8 cellular contexts compared by ENCODE assay signal in the genomic region with DNA sequence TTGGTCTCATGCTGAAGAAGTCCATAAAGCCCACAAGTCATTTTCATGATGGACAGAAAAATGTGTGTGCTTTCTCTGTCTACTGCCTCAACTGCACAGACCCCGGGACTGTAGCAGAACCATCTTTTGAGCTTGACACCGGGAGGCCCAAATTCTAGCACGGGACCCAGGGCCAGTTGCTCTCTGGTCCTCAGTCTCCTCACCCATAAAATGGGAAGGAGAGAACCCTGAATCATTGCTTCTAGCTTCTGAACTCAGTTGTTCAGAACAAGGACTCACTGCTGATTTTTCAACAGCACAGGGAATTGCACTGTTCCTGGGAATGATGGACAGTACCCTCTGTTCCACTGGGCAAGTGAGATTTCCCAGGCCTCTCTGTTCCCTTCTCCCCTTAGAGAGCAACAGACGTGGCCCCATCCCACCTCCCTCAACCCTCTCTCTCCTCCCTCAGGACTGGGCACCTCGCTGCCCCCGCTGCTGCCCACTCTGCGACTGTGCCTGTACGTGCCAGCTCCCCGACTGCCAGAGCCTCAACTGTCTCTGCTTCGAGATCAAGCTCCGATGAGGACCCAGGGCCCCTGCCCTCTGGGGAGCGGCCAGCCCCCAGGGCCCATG. TPM values are rescaled to one million over a fixed set of nuclear protein-coding genes. Genes with fewer than 3 reads are reported as not detected.
DNase-seq lines count a peak whose midpoint lies in the region; ATAC-seq, FAIRE-seq and TF ChIP-seq lines count a peak whose summit lies in the region.

No MANE protein-coding gene starts in this region.

- no peaks in the 10 kb centered on the region for H3K27me3 Mint-ChIP-seq in naive thymus-derived CD4-positive, alpha-beta T cell

- ATAC-seq in IMR-90 (ENCODE audit: low read depth), result no peak
- no peak for ATAC-seq in naive thymus-derived CD4-positive, alpha-beta T cell

- dilution Hi-C loops in IMR-90 (cut with HindIII; ENCODE audit: low sequenced_read_pairs, unreplicated experiment), result no loop called here

- H3K36me3 Mint-ChIP-seq in naive thymus-derived CD4-positive, alpha-beta T cell, result peaks cover 0 to 18% (median 9%) of the 10 kb centered on the region in 5 donors

- no peak for TF ChIP-seq POLR2A in IMR-90 (IDR thresholded peaks at IDR 0.05; ENCODE audit: low read depth, low read length)

- H3K4ac ChIP-seq in IMR-90 (ENCODE audit: low read depth, low read length), result peak overlapping the region; percentile 100

- peak overlapping the region; percentile 93 for H3K4me2 ChIP-seq in IMR-90 (ENCODE audit: low read depth, low read length)

- H4K8ac ChIP-seq in IMR-90 (ENCODE audit: low read depth in 2 of 2, low read length in 2 of 2), result peak overlapping the region; percentile 86 to 99

- H3K18ac ChIP-seq in IMR-90 (ENCODE audit: low read depth, low read length), result peak overlapping the region; percentile 93

- WGBS in IMR-90 (ENCODE audit: extremely low coverage in 2 of 2, insufficient read length in 1 of 2), 2 experiments, result 70% methylated on average over 8 of the region's 12 CpGs; no CpG with 5 or more reads in 1 of the 2 experiments

- H3K23ac ChIP-seq in IMR-90 (ENCODE audit: low read depth, low read length), result peak overlapping the region; percentile 99

- H3K4me3 Mint-ChIP-seq in naive thymus-derived CD4-positive, alpha-beta T cell, result peak overlapping the region; percentile 96 to 100 (median 99)

- BruUV-seq in IMR-90 (replicated peaks; lab: Mats Ljungman, UMichigan), result no TSS peak

- H3K4me3 ChIP-seq in AG04450 (ENCODE audit: low read depth, low read length), result peak overlapping the region; percentile 74
- no peak overlapping the region for H3K4me3 ChIP-seq in IMR-90 (ENCODE audit: insufficient read depth, low read depth, low read length)
- peak overlapping the region; percentile 97 for H3K4me3 ChIP-seq in bronchial epithelial cell (ENCODE audit: low read depth, low read length)
- H3K4me3 ChIP-seq in naive thymus-derived CD4-positive, alpha-beta T cell (ENCODE audit: low read length), result peak overlapping the region; percentile 94

- H2BK120ac ChIP-seq in IMR-90 (ENCODE audit: low read depth, low read length), result peak overlapping the region; percentile 98

- TF ChIP-seq CTCF in AG04450 (IDR thresholded peaks at IDR 0.05; ENCODE audit: low read depth, low read length) (no peak), IMR-90 (conservative IDR thresholded peaks at IDR 0.05; ENCODE audit: low read depth, low read length) (no peak), bronchial epithelial cell (IDR thresholded peaks at IDR 0.05; ENCODE audit: insufficient read depth, low read length, severe bottlenecking) (no peak), D721Med (IDR thresholded peaks at IDR 0.05; ENCODE audit: insufficient read depth, missing control alignments) (no peak)

- no peak for TF ChIP-seq RAD21 in IMR-90 (IDR thresholded peaks at IDR 0.05; ENCODE audit: low read length)

- H2AFZ ChIP-seq in IMR-90 (replicated peaks; ENCODE audit: low read length, poor library complexity), result peak overlapping the region; percentile 89

- H3K14ac ChIP-seq in IMR-90 (replicated peaks; ENCODE audit: low read depth, low read length), result peak overlapping the region; percentile 100

- H3K9me3 ChIP-seq in AG04450 (ENCODE audit: control insufficient read depth, insufficient read depth, low read length) (peaks cover 6% of the 10 kb centered on the region; the same call in 1 of the 2 replicates), IMR-90 (ENCODE audit: control insufficient read depth, insufficient read depth, low read length) (no peaks in the 10 kb centered on the region)
- no peaks in the 10 kb centered on the region for H3K9me3 ChIP-seq in naive thymus-derived CD4-positive, alpha-beta T cell (ENCODE audit: control insufficient read depth in 2 of 3, low read length in 3 of 3)

- FAIRE-seq in bronchial epithelial cell (lab: Jason Lieb, UNC) (no peak), D721Med (lab: Jason Lieb, UNC) (no peak)

- peaks cover 16 to 27% (median 21%) of the 10 kb centered on the region in 7 donors for H3K4me1 Mint-ChIP-seq in naive thymus-derived CD4-positive, alpha-beta T cell

- peak overlapping the region; percentile 100 for H2AK9ac ChIP-seq in IMR-90 (replicated peaks; ENCODE audit: low read depth, low read length, poor library complexity)

- CTCF ChIA-PET in AG04450 (lab: Charles Lee) (interaction anchor here (1.2 kb wide), 1 partner anchor 8 kb away, joined by 4 read pairs; no protein-coding TSS in a partner anchor), IMR-90 (lab: Yijun Ruan, JAX) (interaction anchor here (1.0 kb wide), 1 partner anchor 8 kb away, joined by 3 read pairs; no protein-coding TSS in a partner anchor)
- CTCF ChIA-PET in naive thymus-derived CD4-positive, alpha-beta T cell (lab: Charles Lee), result interaction anchor here (0.7 to 1.9 kb wide), 3 partner anchors 12 to 308 kb away, joined by 3 to 8 read pairs (median 4); a partner anchor contains a TSS

- H4K20me1 ChIP-seq in IMR-90 (ENCODE audit: insufficient read depth, low read length), result peaks cover 28% of the 10 kb centered on the region

- H3K27ac Mint-ChIP-seq in naive thymus-derived CD4-positive, alpha-beta T cell, result peak overlapping the region; percentile 30 to 99 (median 98)

- H3K9me3 Mint-ChIP-seq in naive thymus-derived CD4-positive, alpha-beta T cell, result no peaks in the 10 kb centered on the region

- POLR2A ChIA-PET in AG04450 (lab: Yijun Ruan, JAX) (no interaction called here), IMR-90 (lab: Charles Lee; ENCODE audit: unreplicated experiment) (no interaction called here)
- POLR2A ChIA-PET in naive thymus-derived CD4-positive, alpha-beta T cell (lab: Charles Lee), result interaction anchor here (0.6 to 6.3 kb wide), 11 partner anchors 8 to 1184 kb away, joined by 3 to 94 read pairs (median 4); a partner anchor contains a TSS

- H3K9me1 ChIP-seq in IMR-90 (ENCODE audit: insufficient read depth, low read length), result peaks cover 16% of the 10 kb centered on the region

- H2BK15ac ChIP-seq in IMR-90 (ENCODE audit: low read depth, low read length), result peak overlapping the region; percentile 16; the same call in 2 of the 3 replicates

- peak overlapping the region; percentile 98 for H2AK5ac ChIP-seq in IMR-90 (ENCODE audit: low read depth, low read length)

- intact Hi-C loops in IMR-90 (cut with micrococcal nuclease), result no loop called here
- intact Hi-C loops in naive thymus-derived CD4-positive, alpha-beta T cell (cut with micrococcal nuclease), result loop anchor here in 1 of 2 donors (10.0 kb wide), 1 partner anchor 341 kb away; a partner anchor contains a TSS

- peak overlapping the region; percentile 99 for H2BK5ac ChIP-seq in IMR-90 (ENCODE audit: low read depth, low read length, poor library complexity, severe bottlenecking)

- H3K56ac ChIP-seq in IMR-90 (ENCODE audit: extremely low read depth, insufficient read depth, low read length), result no peak overlapping the region

- DNase-seq in AG04450 (ENCODE audit: low read depth, low spot score) (no peak), IMR-90 (no peak), bronchial epithelial cell (ENCODE audit: low read depth) (no peak), NCI-H2081 treated with DMSO at 0.1 percent for 48 hours (lab: John Stamatoyannopoulos, UW) (no peak), DMS114 treated with DMSO at 0.1 percent for 48 hours (lab: John Stamatoyannopoulos, UW; ENCODE audit: unreplicated experiment) (no peak), D721Med (ENCODE audit: insufficient read length, low spot score) (no peak), H4 (ENCODE audit: low spot score) (no peak)
- DNase-seq in naive thymus-derived CD4-positive, alpha-beta T cell, result no peak

- in situ Hi-C loops in IMR-90 (cut with MboI; ENCODE audit: low sequenced_read_pairs), result no loop called here

- peak overlapping the region; percentile 92 for H3K9ac ChIP-seq in IMR-90 (ENCODE audit: low read depth, low read length)

- H3K36me3 ChIP-seq in IMR-90 (ENCODE audit: control insufficient read depth, insufficient read depth, low read length) (peaks cover 19% of the 10 kb centered on the region), bronchial epithelial cell (ENCODE audit: control insufficient read depth, insufficient read depth, low read length) (peaks cover 18% of the 10 kb centered on the region)
- peaks cover under 1 to 28% (median 4%) of the 10 kb centered on the region in 3 experiments for H3K36me3 ChIP-seq in naive thymus-derived CD4-positive, alpha-beta T cell (ENCODE audit: control insufficient read depth in 2 of 3, insufficient read depth in 3 of 3, low read length in 3 of 3)

- H2BK20ac ChIP-seq in IMR-90 (ENCODE audit: low read depth, low read length), result peak overlapping the region; percentile 62

- H3K27ac ChIP-seq in AG04450 (ENCODE audit: low read depth, low read length) (peak overlapping the region; percentile 96), IMR-90 (ENCODE audit: insufficient read depth, low read length) (peak overlapping the region; percentile 97)
- H3K27ac ChIP-seq in naive thymus-derived CD4-positive, alpha-beta T cell (ENCODE audit: low read depth, low read length), result peak overlapping the region; percentile 83

- peak overlapping the region; percentile 99 for H4K91ac ChIP-seq in IMR-90 (ENCODE audit: insufficient read depth, low read depth, low read length)

- peak overlapping the region; percentile 98 for H4K5ac ChIP-seq in IMR-90 (ENCODE audit: low read depth, low read length)

- H3K4me1 ChIP-seq in IMR-90 (ENCODE audit: control insufficient read depth, insufficient read depth, low read length), result peaks cover 25% of the 10 kb centered on the region
- H3K4me1 ChIP-seq in naive thymus-derived CD4-positive, alpha-beta T cell (ENCODE audit: control insufficient read depth in 2 of 2, insufficient read depth in 2 of 2, low read length in 2 of 2), result peaks cover 13 to 24% of the 10 kb centered on the region in 2 donors

- H3K27me3 ChIP-seq in AG04450 (ENCODE audit: control insufficient read depth, insufficient read depth, low read length), result no peaks in the 10 kb centered on the region
- no peaks in the 10 kb centered on the region for H3K27me3 ChIP-seq in IMR-90 (ENCODE audit: control insufficient read depth, insufficient read depth, low read length)
- H3K27me3 ChIP-seq in bronchial epithelial cell (ENCODE audit: control insufficient read depth, insufficient read depth, low read length), result no peaks in the 10 kb centered on the region
- no peaks in the 10 kb centered on the region for H3K27me3 ChIP-seq in naive thymus-derived CD4-positive, alpha-beta T cell (ENCODE audit: control insufficient read depth in 2 of 2, insufficient read depth in 2 of 2, low read length in 2 of 2)

- peaks cover 15 to 35% of the 10 kb centered on the region in 2 experiments; a peak in 3 of 4 replicates for H3K79me1 ChIP-seq in IMR-90 (ENCODE audit: low read depth in 1 of 2, low read length in 2 of 2)

RNA-seq across cellular contexts. Expression of a gene that starts 2.2 kb away (rescaled TPM):
- 631 and 806 TPM in 2 replicates for polyA plus RNA-seq in AG04450 (2011; rRNA removed)
- 968 and 1,220 TPM in 2 replicates for polyA minus RNA-seq in AG04450 (2011; rRNA and poly(A)+ RNA removed)
- 1,576 and 1,697 TPM in 2 replicates for total RNA-seq in IMR-90 (2012; rRNA removed)
- polyA plus RNA-seq in IMR-90 (2012; rRNA removed), result 1,990 and 2,139 TPM in 2 replicates
- 1,937 and 3,090 TPM in 2 replicates for polyA plus RNA-seq in IMR-90 (2012; cell fraction: cytosol; rRNA removed)
- 1,158 and 2,042 TPM in 2 replicates for polyA plus RNA-seq in IMR-90 (2012; cell fraction: nucleus; rRNA removed; ENCODE audit: low replicate concordance)
- total RNA-seq in bronchial epithelial cell, result 496 and 527 TPM in 2 replicates
- total RNA-seq in naive thymus-derived CD4-positive, alpha-beta T cell, result 1,000 to 10,000 TPM in 1 of 5 experiments, 100 to 1,000 TPM in 4; 356 to 1,619 (median 584) TPM
- polyA plus RNA-seq in naive thymus-derived CD4-positive, alpha-beta T cell, result 1,000 to 10,000 TPM in 1 of 2 donors, 100 to 1,000 TPM in 1; 955 to 1,316 TPM
- total RNA-seq in H4 (2014; rRNA removed; shearing (Covaris generic)), result 1,896 and 1,920 TPM in 2 replicates

RNA-seq across cellular contexts. Expression of a gene that starts 12.4 kb away (rescaled TPM):
- 112 and 140 TPM in 2 replicates for polyA plus RNA-seq in AG04450 (2011; rRNA removed)
- polyA minus RNA-seq in AG04450 (2011; rRNA and poly(A)+ RNA removed), result 325 and 433 TPM in 2 replicates
- 209 and 222 TPM in 2 replicates for total RNA-seq in IMR-90 (2012; rRNA removed)
- polyA plus RNA-seq in IMR-90 (2012; rRNA removed), result 200 and 202 TPM in 2 replicates
- 191 and 310 TPM in 2 replicates for polyA plus RNA-seq in IMR-90 (2012; cell fraction: cytosol; rRNA removed)
- polyA plus RNA-seq in IMR-90 (2012; cell fraction: nucleus; rRNA removed; ENCODE audit: low replicate concordance), result 247 and 358 TPM in 2 replicates
- 249 and 310 TPM in 2 replicates for total RNA-seq in bronchial epithelial cell
- 100 to 1,000 TPM in 2 of 5 experiments, 10 to 100 TPM in 3; 68.4 to 143 (median 86.0) TPM for total RNA-seq in naive thymus-derived CD4-positive, alpha-beta T cell
- polyA plus RNA-seq in naive thymus-derived CD4-positive, alpha-beta T cell, result 100 to 1,000 TPM; 176 TPM
- total RNA-seq in H4 (2014; rRNA removed; shearing (Covaris generic)), result 117 and 139 TPM in 2 replicates

RNA-seq across cellular contexts. Expression of a gene that starts 28.3 kb away (rescaled TPM):
- polyA plus RNA-seq in AG04450 (2011; rRNA removed) (not detected in 2 replicates), IMR-90 (2012; rRNA removed) (0.06 and 0.10 TPM in 2 replicates)
- not detected in 2 replicates for polyA minus RNA-seq in AG04450 (2011; rRNA and poly(A)+ RNA removed)
- total RNA-seq in IMR-90 (2012; rRNA removed) (not detected in 2 replicates), bronchial epithelial cell (0.26 and 0.90 TPM in 2 replicates)
- polyA plus RNA-seq in IMR-90 (2012; cell fraction: cytosol; rRNA removed), result 0.02 TPM in 1 of 2 replicates, not detected in the other
- polyA plus RNA-seq in IMR-90 (2012; cell fraction: nucleus; rRNA removed; ENCODE audit: low replicate concordance), result 0.06 and 0.16 TPM in 2 replicates
- total RNA-seq in naive thymus-derived CD4-positive, alpha-beta T cell, result 1 to 10 TPM; 1.5 to 3.3 (median 1.6) TPM
- polyA plus RNA-seq in naive thymus-derived CD4-positive, alpha-beta T cell, result under 1 TPM in 1 of 2 donors, not detected in 1; 0.38 TPM
- total RNA-seq in H4 (2014; rRNA removed; shearing (Covaris generic)), result not detected in 2 replicates

RNA-seq across cellular contexts. Expression of a gene that starts 32.3 kb away (rescaled TPM):
- polyA plus RNA-seq in AG04450 (2011; rRNA removed) (not detected in 2 replicates), IMR-90 (2012; rRNA removed) (0.14 and 0.19 TPM in 2 replicates)
- polyA minus RNA-seq in AG04450 (2011; rRNA and poly(A)+ RNA removed), result not detected in 2 replicates
- total RNA-seq in IMR-90 (2012; rRNA removed) (not detected in 2 replicates), bronchial epithelial cell (not detected in 2 replicates)
- 0.15 and 0.20 TPM in 2 replicates for polyA plus RNA-seq in IMR-90 (2012; cell fraction: cytosol; rRNA removed)
- 0.37 and 1.2 TPM in 2 replicates for polyA plus RNA-seq in IMR-90 (2012; cell fraction: nucleus; rRNA removed; ENCODE audit: low replicate concordance)
- total RNA-seq in naive thymus-derived CD4-positive, alpha-beta T cell, result 1 to 10 TPM in 2 of 5 experiments, not detected in 3; 1.2 to 2.3 TPM
- not detected for polyA plus RNA-seq in naive thymus-derived CD4-positive, alpha-beta T cell
- total RNA-seq in H4 (2014; rRNA removed; shearing (Covaris generic)), result 0.04 TPM in 1 of 2 replicates, not detected in the other

RNA-seq across cellular contexts. Expression of a gene that starts 32.6 kb away (rescaled TPM):
- polyA plus RNA-seq in AG04450 (2011; rRNA removed), result 15.6 and 23.1 TPM in 2 replicates
- polyA minus RNA-seq in AG04450 (2011; rRNA and poly(A)+ RNA removed), result 7.0 and 9.8 TPM in 2 replicates
- 1.1 and 3.1 TPM in 2 replicates for total RNA-seq in IMR-90 (2012; rRNA removed)
- 25.6 and 33.3 TPM in 2 replicates for polyA plus RNA-seq in IMR-90 (2012; rRNA removed)
- 34.8 and 76.0 TPM in 2 replicates for polyA plus RNA-seq in IMR-90 (2012; cell fraction: cytosol; rRNA removed)
- 93.1 and 115 TPM in 2 replicates for polyA plus RNA-seq in IMR-90 (2012; cell fraction: nucleus; rRNA removed; ENCODE audit: low replicate concordance)
- total RNA-seq in bronchial epithelial cell, result 3.7 and 7.4 TPM in 2 replicates
- 100 to 1,000 TPM in 3 of 5 experiments, 10 to 100 TPM in 2; 50.5 to 260 (median 130) TPM for total RNA-seq in naive thymus-derived CD4-positive, alpha-beta T cell
- 100 to 1,000 TPM; 242 to 308 TPM for polyA plus RNA-seq in naive thymus-derived CD4-positive, alpha-beta T cell
- total RNA-seq in H4 (2014; rRNA removed; shearing (Covaris generic)), result 4.1 and 6.7 TPM in 2 replicates
